ENCODE assay signal across 2 cellular contexts in genomic region chr1:195701149-195701548, GRCh38.
TF ChIP-seq lines count a peak whose summit lies in the region.

No MANE protein-coding gene starts in this region.

TF ChIP-seq in HepG2, 621 proteins besides CTCF, POLR2A, EP300 and RAD21 (continued from another document):
- TF ChIP-seq HMGXB3 (CRISPR knock-in tag; IDR thresholded peaks at IDR 0.05; ENCODE audit: borderline replicate concordance) (no peak), ZNF501 (CRISPR knock-in tag; IDR thresholded peaks at IDR 0.05) (no peak), ZNF784 (CRISPR knock-in tag; IDR thresholded peaks at IDR 0.05; ENCODE audit: borderline replicate concordance) (no peak), ZNF383 (CRISPR knock-in tag; IDR thresholded peaks at IDR 0.05; ENCODE audit: borderline replicate concordance) (no peak), ZNF138 (CRISPR knock-in tag; IDR thresholded peaks at IDR 0.05; ENCODE audit: low read depth) (no peak), BCLAF1 (IDR thresholded peaks at IDR 0.05) (no peak), ZNF18 (CRISPR knock-in tag; IDR thresholded peaks at IDR 0.05; ENCODE audit: insufficient replicate concordance) (no peak), REPIN1 (CRISPR knock-in tag; IDR thresholded peaks at IDR 0.05; ENCODE audit: borderline replicate concordance, low read depth) (no peak), MAFK (conservative IDR thresholded peaks at IDR 0.05 in 1 of 2, IDR thresholded peaks at IDR 0.05 in 1 of 2; ENCODE audit: low read length in 2 of 2) (peak; percentile 56 to 79)

TF ChIP-seq in K562, 482 proteins besides CTCF, POLR2A, EP300 and RAD21 (continued from another document):
- TF ChIP-seq MLLT1 (IDR thresholded peaks at IDR 0.05) (no peak), ZNF316 (IDR thresholded peaks at IDR 0.05) (peak; percentile 79), CBX1 (IDR thresholded peaks at IDR 0.05; ENCODE audit: low read depth) (no peak), KDM4B (IDR thresholded peaks at IDR 0.05; ENCODE audit: borderline replicate concordance in 2 of 2, low read depth in 1 of 2) (no peak), MAFF (IDR thresholded peaks at IDR 0.05; ENCODE audit: low read length) (peak; percentile 12; the same call in 1 of the 2 replicates), C11orf30 (IDR thresholded peaks at IDR 0.05; ENCODE audit: low read depth) (peak; percentile 52; the same call in 1 of the 2 replicates)
